12 cellular contexts compared by ENCODE assay signal in the genomic region with DNA sequence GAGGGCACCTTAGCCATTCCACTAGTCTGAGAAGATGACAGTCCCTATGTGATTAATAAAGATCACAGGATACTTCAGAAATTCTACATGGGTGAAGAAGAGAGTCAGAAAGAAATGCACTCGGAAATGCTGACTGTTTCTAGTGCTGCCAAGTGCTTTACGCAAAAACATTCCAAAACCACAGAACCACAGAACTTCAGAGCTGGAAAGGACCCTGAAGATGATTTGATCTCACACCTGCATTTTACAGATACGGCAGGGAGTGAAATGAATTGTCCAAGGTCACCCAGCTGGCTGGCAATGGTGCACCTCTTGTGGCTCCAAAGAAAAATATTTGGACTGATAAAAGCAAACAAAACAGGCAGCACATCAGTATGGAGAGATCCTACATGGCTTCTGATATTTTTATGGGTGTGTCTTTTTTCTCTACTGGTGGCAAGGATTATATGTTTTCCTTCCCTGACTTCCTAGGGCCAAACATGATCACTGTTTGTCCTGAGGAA.
DNase-seq lines count a peak whose midpoint lies in the region; ATAC-seq and TF ChIP-seq lines count a peak whose summit lies in the region.
"Had no signal": no experiment of that assay in that cellular context is flagged by ENCODE, and none has a peak within 500 bp of the region (broad histone marks: within the 10 kb centered on the region; RNA-seq: fewer than 3 reads in every experiment).

No MANE protein-coding gene starts in this region.

- H3K4me1 ChIP-seq in ACC112 (ENCODE audit: control insufficient read depth, insufficient read depth, low read length, unreplicated experiment) (peaks cover 26% of the 10 kb centered on the region), body of pancreas (peaks cover 25% of the 10 kb centered on the region), lung (ENCODE audit: control insufficient read depth in 2 of 2, insufficient read depth in 2 of 2, low read length in 2 of 2) (no peaks in the 10 kb centered on the region)
- H3K4me1 ChIP-seq: adrenal gland, uterus had no signal

- no peaks in the 10 kb centered on the region for H3K9me3 ChIP-seq in body of pancreas
- H3K9me3 ChIP-seq in lung (ENCODE audit: control insufficient read depth in 2 of 2, insufficient read depth in 1 of 2, low read length in 1 of 2): no peaks in the 10 kb centered on the region
- H3K9me3 ChIP-seq: adrenal gland, uterus had no signal

- no peaks in the 10 kb centered on the region for H3K36me3 ChIP-seq in ACC112 (ENCODE audit: insufficient read depth, low read length)
- H3K36me3 ChIP-seq in body of pancreas (replicated peaks in 1 of 2; ENCODE audit: insufficient read depth in 1 of 2, low read depth in 2 of 2): no peaks in the 10 kb centered on the region
- no peaks in the 10 kb centered on the region for H3K36me3 ChIP-seq in lung (ENCODE audit: control insufficient read depth in 2 of 2, insufficient read depth in 2 of 2, low read length in 2 of 2)
- H3K36me3 ChIP-seq: adrenal gland, uterus had no signal

- intact Hi-C loops in body of pancreas (cut with DNase I): no loop called here

- ATAC-seq in body of pancreas (peak; percentile 40), lung (ENCODE audit: insufficient read depth, low FRiP score) (peak; percentile 11)

- 23 to 30% methylated on average over 3 of the region's 3 CpGs for WGBS in body of pancreas, 2 donors
- 45 to 59% methylated on average over 3 of the region's 3 CpGs for WGBS in lung, 2 donors

- H3K27ac ChIP-seq in ACC112 (ENCODE audit: low read depth, low read length) (peak overlapping the region; percentile 64), body of pancreas (peak overlapping the region in 1 of 4 donors; percentile 41), lung (ENCODE audit: low read depth in 1 of 2, low read length in 1 of 2) (no peak overlapping the region)
- H3K27ac ChIP-seq: uterus had no signal

- H3K27me3 ChIP-seq in ACC112 (ENCODE audit: insufficient read depth, low read length): no peaks in the 10 kb centered on the region
- H3K27me3 ChIP-seq in body of pancreas: no peaks in the 10 kb centered on the region
- no peaks in the 10 kb centered on the region for H3K27me3 ChIP-seq in lung (ENCODE audit: control insufficient read depth, insufficient read depth)
- H3K27me3 ChIP-seq: adrenal gland, uterus had no signal

- H2AFZ ChIP-seq in ACC112 (ENCODE audit: low read length, unreplicated experiment): peak overlapping the region; percentile 63

- TF ChIP-seq POLR2A in body of pancreas (IDR thresholded peaks at IDR 0.05): no peak

- DNase-seq in HT1080 (ENCODE audit: low read depth): peak; percentile 80
- peak in 1 of 4 donors; percentile 33 for DNase-seq in body of pancreas
- no peak for DNase-seq in lung (ENCODE audit: low spot score)
- DNase-seq in ureter (ENCODE audit: low spot score): no peak
- no peak for DNase-seq in NOMO-1 treated with dmso at 0.1 percent for 144 hours (lab: John Stamatoyannopoulos, UW; ENCODE audit: unreplicated experiment)
- DNase-seq in DMS79 treated with DMSO at 0.1 percent for 48 hours (lab: John Stamatoyannopoulos, UW): no peak
- no peak for DNase-seq in NCI-H446 (lab: John Stamatoyannopoulos, UW)
- DNase-seq: C1 segment of cervical spinal cord, NCI-H2029 treated with DMSO at 0.1 percent for 48 hours, uterus had no signal

- TF ChIP-seq CTCF in body of pancreas (IDR thresholded peaks at IDR 0.05) (no peak), lung (IDR thresholded peaks at IDR 0.05; ENCODE audit: control extremely low read depth, extremely low read depth) (no peak)

- H3K79me2 ChIP-seq in ACC112 (ENCODE audit: control insufficient read depth, insufficient read depth, low read length, unreplicated experiment): no peaks in the 10 kb centered on the region

- H3K4me3 ChIP-seq in ACC112 (ENCODE audit: low read depth, low read length) (no peak overlapping the region), body of pancreas (no peak overlapping the region), lung (no peak overlapping the region)
- H3K4me3 ChIP-seq: adrenal gland, uterus had no signal
